In genomic region chr13:52447815-52448552, GRCh38 we compare ENCODE assay signal across 11 cellular contexts. TPM values are rescaled to one million over a fixed set of nuclear protein-coding genes. Genes with fewer than 3 reads are reported as not detected.
DNase-seq lines count a peak whose midpoint lies in the region; ATAC-seq and TF ChIP-seq lines count a peak whose summit lies in the region.
"Had no signal": no experiment of that assay in that cellular context is flagged by ENCODE, and none has a peak within 500 bp of the region (broad histone marks: within the 10 kb centered on the region; RNA-seq: fewer than 3 reads in every experiment).

No MANE protein-coding gene starts in this region.

- peak overlapping the region in 4 of 7 donors; percentile 10 to 84 (median 36) for H3K27ac Mint-ChIP-seq in CD4-positive, alpha-beta memory T cell
- H3K27ac Mint-ChIP-seq in naive thymus-derived CD4-positive, alpha-beta T cell = peak overlapping the region in 4 of 9 donors; percentile 34 to 72 (median 55)
- H3K27ac Mint-ChIP-seq in CD14-positive monocyte = peak overlapping the region in 1 of 7 donors; percentile 58

- peaks cover 27% of the 10 kb centered on the region for H3K4me1 ChIP-seq in CD4-positive, alpha-beta memory T cell (ENCODE audit: insufficient read depth, low read length)
- peaks cover 0 to 15% of the 10 kb centered on the region in 2 donors for H3K4me1 ChIP-seq in breast epithelium
- peaks cover 21 to 22% of the 10 kb centered on the region in 2 donors for H3K4me1 ChIP-seq in naive thymus-derived CD4-positive, alpha-beta T cell (ENCODE audit: control insufficient read depth in 2 of 2, insufficient read depth in 2 of 2, low read length in 2 of 2)
- peaks cover 9% of the 10 kb centered on the region for H3K4me1 ChIP-seq in ovary (ENCODE audit: insufficient read depth)
- H3K4me1 ChIP-seq in gastroesophageal sphincter = peaks cover 0 to 40% (median 13%) of the 10 kb centered on the region in 3 donors
- H3K4me1 ChIP-seq: uterus had no signal

- H3K27me3 ChIP-seq in CD4-positive, alpha-beta memory T cell (ENCODE audit: insufficient read depth, low read length) = no peaks in the 10 kb centered on the region
- H3K27me3 ChIP-seq in breast epithelium (no peaks in the 10 kb centered on the region), ovary (no peaks in the 10 kb centered on the region), gastroesophageal sphincter (no peaks in the 10 kb centered on the region)
- H3K27me3 ChIP-seq in naive thymus-derived CD4-positive, alpha-beta T cell (ENCODE audit: control insufficient read depth in 2 of 2, insufficient read depth in 2 of 2, low read length in 2 of 2) = no peaks in the 10 kb centered on the region
- H3K27me3 ChIP-seq: heart left ventricle, uterus had no signal

- TF ChIP-seq POLR2A in breast epithelium (IDR thresholded peaks at IDR 0.05) (no peak), ovary (IDR thresholded peaks at IDR 0.05) (no peak), gastroesophageal sphincter (IDR thresholded peaks at IDR 0.05) (no peak)

- intact Hi-C loops in CD4-positive, alpha-beta memory T cell (cut with micrococcal nuclease) = no loop called here
- intact Hi-C loops in breast epithelium (cut with DNase I; ENCODE audit: low total_unique reads) (no loop called here), CD14-positive monocyte (cut with micrococcal nuclease) (no loop called here), ovary (cut with DNase I) (no loop called here)
- intact Hi-C loops in naive thymus-derived CD4-positive, alpha-beta T cell (cut with micrococcal nuclease) = no loop called here

- peaks cover 0 to 10% of the 10 kb centered on the region in 2 donors for H3K36me3 Mint-ChIP-seq in CD4-positive, alpha-beta memory T cell
- H3K36me3 Mint-ChIP-seq in naive thymus-derived CD4-positive, alpha-beta T cell = peaks cover 0 to 4% (median 0%) of the 10 kb centered on the region in 5 donors
- H3K36me3 Mint-ChIP-seq in CD14-positive monocyte = peaks cover 5 to 10% of the 10 kb centered on the region in 2 donors

- CTCF ChIA-PET in CD4-positive, alpha-beta memory T cell (lab: Charles Lee; ENCODE audit: partially characterized antibody) = no interaction called here
- CTCF ChIA-PET in naive thymus-derived CD4-positive, alpha-beta T cell (lab: Charles Lee) = interaction anchor here (0.6 to 1.6 kb wide), 2 partner anchors 99 to 104 kb away, joined by 4 to 5 read pairs; no protein-coding TSS in a partner anchor

- TF ChIP-seq CTCF in HFF-Myc (IDR thresholded peaks at IDR 0.05; ENCODE audit: low read depth, low read length, missing control alignments) = no peak
- TF ChIP-seq CTCF in breast epithelium (IDR thresholded peaks at IDR 0.05) = no peak
- TF ChIP-seq CTCF in CD14-positive monocyte (IDR thresholded peaks at IDR 0.05) = no peak
- TF ChIP-seq CTCF in ovary (IDR thresholded peaks at IDR 0.05) = no peak
- no peak for TF ChIP-seq CTCF in gastroesophageal sphincter (IDR thresholded peaks at IDR 0.05)

- no peak overlapping the region for H3K4me3 ChIP-seq in CD4-positive, alpha-beta memory T cell (ENCODE audit: low read length in 2 of 2)
- H3K4me3 ChIP-seq in HFF-Myc (replicated peaks; ENCODE audit: low read depth, low read length) = peak overlapping the region; percentile 5; the same call in 1 of the 2 replicates
- peak overlapping the region in 2 of 3 donors; percentile 90 to 97 for H3K4me3 ChIP-seq in breast epithelium
- no peak overlapping the region for H3K4me3 ChIP-seq in naive thymus-derived CD4-positive, alpha-beta T cell (ENCODE audit: low read length)
- H3K4me3 ChIP-seq in ovary = no peak overlapping the region
- H3K4me3 ChIP-seq in gastroesophageal sphincter = no peak overlapping the region
- H3K4me3 ChIP-seq: uterus had no signal

- WGBS in ovary, 3 donors = 81 to 84% (median 83%) methylated on average over 5 of the region's 5 CpGs
- WGBS in gastroesophageal sphincter (ENCODE audit: low coverage in 1 of 2), 2 donors = 83 to 90% methylated on average over 3 to 4 of the region's 5 CpGs

- H3K27ac ChIP-seq in CD4-positive, alpha-beta memory T cell (ENCODE audit: low read depth, low read length) = no peak overlapping the region
- H3K27ac ChIP-seq in breast epithelium (peak overlapping the region in 1 of 2 donors; percentile 97), ovary (no peak overlapping the region), gastroesophageal sphincter (no peak overlapping the region)
- H3K27ac ChIP-seq in naive thymus-derived CD4-positive, alpha-beta T cell (ENCODE audit: low read depth, low read length) = no peak overlapping the region
- H3K27ac ChIP-seq: WERI-Rb-1 had no signal

- no peak for ATAC-seq in naive thymus-derived CD4-positive, alpha-beta T cell
- ATAC-seq in HG03135 (IDR thresholded peaks at IDR 0.05; ENCODE audit: unreplicated experiment) (no peak), gastroesophageal sphincter (no peak)
- ATAC-seq: heart left ventricle had no signal

- H3K4me1 Mint-ChIP-seq in CD4-positive, alpha-beta memory T cell = peaks cover 15 to 40% (median 26%) of the 10 kb centered on the region in 4 donors
- peaks cover 6 to 42% (median 36%) of the 10 kb centered on the region in 7 donors for H3K4me1 Mint-ChIP-seq in naive thymus-derived CD4-positive, alpha-beta T cell
- H3K4me1 Mint-ChIP-seq in CD14-positive monocyte = peaks cover 31% of the 10 kb centered on the region

- no peak for TF ChIP-seq EP300 in ovary (IDR thresholded peaks at IDR 0.05)
- no peak for TF ChIP-seq EP300 in gastroesophageal sphincter (IDR thresholded peaks at IDR 0.05)

- H3K9me3 Mint-ChIP-seq in CD4-positive, alpha-beta memory T cell = no peaks in the 10 kb centered on the region
- no peaks in the 10 kb centered on the region for H3K9me3 Mint-ChIP-seq in naive thymus-derived CD4-positive, alpha-beta T cell
- H3K9me3 Mint-ChIP-seq in CD14-positive monocyte = peaks cover 0 to 2% (median 0%) of the 10 kb centered on the region in 7 donors

- H3K36me3 ChIP-seq in CD4-positive, alpha-beta memory T cell (ENCODE audit: insufficient read depth, low read length) = no peaks in the 10 kb centered on the region
- no peaks in the 10 kb centered on the region for H3K36me3 ChIP-seq in breast epithelium
- H3K36me3 ChIP-seq in naive thymus-derived CD4-positive, alpha-beta T cell (ENCODE audit: control insufficient read depth in 2 of 3, insufficient read depth in 3 of 3, low read length in 3 of 3) = peaks cover 0 to 4% (median 0%) of the 10 kb centered on the region in 3 experiments
- H3K36me3 ChIP-seq in ovary = no peaks in the 10 kb centered on the region
- H3K36me3 ChIP-seq in gastroesophageal sphincter = peaks cover 0 to 12% of the 10 kb centered on the region in 2 donors
- H3K36me3 ChIP-seq: uterus, WERI-Rb-1 had no signal

- peak overlapping the region in 6 of 8 donors; percentile 21 to 84 (median 40) for H3K4me3 Mint-ChIP-seq in CD4-positive, alpha-beta memory T cell
- peak overlapping the region in 8 of 10 donors; percentile 5 to 95 (median 84) for H3K4me3 Mint-ChIP-seq in naive thymus-derived CD4-positive, alpha-beta T cell
- no peak overlapping the region for H3K4me3 Mint-ChIP-seq in CD14-positive monocyte

- POLR2A ChIA-PET in CD4-positive, alpha-beta memory T cell (lab: Charles Lee; ENCODE audit: partially characterized antibody) = interaction anchor here (0.6 to 3.8 kb wide), 3 partner anchors 12 to 204 kb away, joined by 3 to 25 read pairs (median 3); partner anchors contain the start of gene SUGT1
- POLR2A ChIA-PET in naive thymus-derived CD4-positive, alpha-beta T cell (lab: Charles Lee) = interaction anchor here (0.6 to 2.1 kb wide), 3 partner anchors 7 to 51 kb away, joined by 4 to 8 read pairs (median 4); no protein-coding TSS in a partner anchor

- no peaks in the 10 kb centered on the region for H3K27me3 Mint-ChIP-seq in CD4-positive, alpha-beta memory T cell
- peaks cover 0 to 2% (median 0%) of the 10 kb centered on the region in 5 donors for H3K27me3 Mint-ChIP-seq in naive thymus-derived CD4-positive, alpha-beta T cell
- no peaks in the 10 kb centered on the region for H3K27me3 Mint-ChIP-seq in CD14-positive monocyte (ENCODE audit: low read depth in 3 of 3)

- H3K9me3 ChIP-seq in CD4-positive, alpha-beta memory T cell (ENCODE audit: control insufficient read depth in 1 of 2, low read length in 2 of 2) = no peaks in the 10 kb centered on the region
- no peaks in the 10 kb centered on the region for H3K9me3 ChIP-seq in breast epithelium
- H3K9me3 ChIP-seq in naive thymus-derived CD4-positive, alpha-beta T cell (ENCODE audit: control insufficient read depth in 2 of 3, low read length in 3 of 3) = no peaks in the 10 kb centered on the region
- H3K9me3 ChIP-seq in ovary = no peaks in the 10 kb centered on the region
- no peaks in the 10 kb centered on the region for H3K9me3 ChIP-seq in gastroesophageal sphincter
- H3K9me3 ChIP-seq: heart left ventricle, uterus had no signal

- no peak for DNase-seq in CD4-positive, alpha-beta memory T cell
- DNase-seq in HFF-Myc (ENCODE audit: extremely low read depth, low read depth) (no peak), breast epithelium (ENCODE audit: low spot score in 2 of 2) (no peak), CD14-positive monocyte (ENCODE audit: low spot score) (no peak), ovary (no peak)
- no peak for DNase-seq in naive thymus-derived CD4-positive, alpha-beta T cell
- DNase-seq: heart left ventricle, uterus, WERI-Rb-1 had no signal

RNA-seq across cellular contexts. Expression of gene VPS36, which starts 2.5 kb away (rescaled TPM):
- total RNA-seq in CD4-positive, alpha-beta memory T cell = 10 to 100 TPM; 59.9 to 64.5 TPM
- 10 to 100 TPM; 44.1 to 45.8 TPM for polyA plus RNA-seq in CD4-positive, alpha-beta memory T cell
- 10 to 100 TPM; 44.0 to 97.6 (median 65.5) TPM for total RNA-seq in breast epithelium
- total RNA-seq in naive thymus-derived CD4-positive, alpha-beta T cell = 10 to 100 TPM; 40.4 to 53.7 (median 49.5) TPM
- 10 to 100 TPM; 23.1 to 31.3 TPM for polyA plus RNA-seq in naive thymus-derived CD4-positive, alpha-beta T cell
- 10 to 100 TPM; 25.2 to 37.0 TPM for polyA plus RNA-seq in CD14-positive monocyte
- 10 to 100 TPM; 30.8 to 54.7 (median 34.8) TPM for total RNA-seq in ovary
- polyA plus RNA-seq in ovary = 10 to 100 TPM; 15.0 to 29.8 TPM
- total RNA-seq in gastroesophageal sphincter = 10 to 100 TPM; 31.3 to 50.7 (median 39.4) TPM

RNA-seq across cellular contexts. Expression of gene CKAP2, which starts 7.3 kb away (rescaled TPM):
- total RNA-seq in CD4-positive, alpha-beta memory T cell = 10 to 100 TPM; 16.5 to 18.2 TPM
- 10 to 100 TPM; 13.1 to 17.3 TPM for polyA plus RNA-seq in CD4-positive, alpha-beta memory T cell
- total RNA-seq in breast epithelium = 10 to 100 TPM in 1 of 3 donors, 1 to 10 TPM in 2; 6.9 to 11.0 (median 8.6) TPM
- 10 to 100 TPM; 12.0 to 59.9 (median 27.7) TPM for total RNA-seq in naive thymus-derived CD4-positive, alpha-beta T cell
- 10 to 100 TPM; 12.2 to 12.6 TPM for polyA plus RNA-seq in naive thymus-derived CD4-positive, alpha-beta T cell
- polyA plus RNA-seq in CD14-positive monocyte = 10 to 100 TPM in 1 of 2 donors, 1 to 10 TPM in 1; 7.8 to 15.7 TPM
- 1 to 10 TPM; 3.7 to 7.7 (median 6.1) TPM for total RNA-seq in ovary
- polyA plus RNA-seq in ovary = 10 to 100 TPM in 1 of 2 donors, 1 to 10 TPM in 1; 3.0 to 12.6 TPM
- 1 to 10 TPM; 3.9 to 8.0 (median 5.3) TPM for total RNA-seq in gastroesophageal sphincter

RNA-seq across cellular contexts. Expression of gene THSD1, which starts 42.0 kb away (rescaled TPM):
- under 1 TPM; 0.50 to 0.87 TPM for total RNA-seq in CD4-positive, alpha-beta memory T cell
- not detected for polyA plus RNA-seq in CD4-positive, alpha-beta memory T cell
- total RNA-seq in breast epithelium = 1 to 10 TPM; 5.8 to 9.8 (median 9.1) TPM
- total RNA-seq in naive thymus-derived CD4-positive, alpha-beta T cell = under 1 TPM; 0.22 to 0.54 (median 0.29) TPM
- polyA plus RNA-seq in naive thymus-derived CD4-positive, alpha-beta T cell = under 1 TPM; 0.12 to 0.46 TPM
- not detected for polyA plus RNA-seq in CD14-positive monocyte
- total RNA-seq in ovary = 1 to 10 TPM; 2.1 to 5.4 (median 3.4) TPM
- polyA plus RNA-seq in ovary = 1 to 10 TPM; 4.8 to 6.4 TPM
- total RNA-seq in gastroesophageal sphincter = 1 to 10 TPM; 3.9 to 8.9 (median 6.2) TPM

Comparison
In these comparisons a context has a peak if more than half of its experiments do, and no peak if none do; other contexts are left out.
1. H3K4me3 ChIP-seq: peak in HFF-Myc (single experiment) and breast epithelium (2 of 3); none in CD4-positive, alpha-beta memory T cell (0 of 2), naive thymus-derived CD4-positive, alpha-beta T cell (single experiment), ovary (single experiment) and gastroesophageal sphincter (0 of 2).
2. H3K4me3 Mint-ChIP-seq: peak in CD4-positive, alpha-beta memory T cell (6 of 8) and naive thymus-derived CD4-positive, alpha-beta T cell (8 of 10); none in CD14-positive monocyte (0 of 2).